8 cellular contexts compared by ENCODE assay signal in the genomic region with DNA sequence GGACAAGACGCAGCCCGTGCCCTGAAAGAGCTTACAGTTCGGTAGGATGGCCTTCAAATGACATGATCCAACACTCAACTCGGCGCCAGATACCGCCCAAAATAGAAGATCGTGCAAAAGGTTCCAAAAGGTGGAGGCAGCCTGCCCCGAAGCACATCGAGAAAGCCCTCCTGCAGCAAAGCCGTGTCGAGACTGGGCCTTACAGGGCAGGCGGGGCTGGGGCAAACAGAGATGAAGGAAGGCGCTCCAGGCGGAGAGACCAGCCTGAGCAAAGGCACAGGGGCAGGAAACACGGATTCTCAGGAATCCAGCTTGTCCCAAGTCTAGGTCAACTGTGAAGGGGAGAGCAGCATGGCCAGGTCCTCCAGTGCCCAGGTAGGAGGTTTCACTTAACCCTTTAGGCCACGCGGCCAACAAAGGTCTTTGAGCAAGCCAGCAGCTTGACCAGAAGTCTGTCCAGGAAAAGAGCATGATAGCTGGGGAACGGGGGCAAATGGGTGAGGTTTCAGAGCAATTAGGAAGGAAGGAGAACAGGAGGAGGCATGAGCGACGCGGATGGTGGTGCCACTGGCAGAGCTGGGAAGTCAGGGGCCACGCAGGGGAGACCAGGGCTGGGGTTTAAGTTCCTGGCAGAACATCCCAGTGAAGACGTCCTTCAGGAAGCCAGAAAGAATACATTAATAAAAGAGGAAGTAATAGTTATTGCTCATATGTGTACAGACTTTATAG. TPM values are rescaled to one million over a fixed set of nuclear protein-coding genes. Genes with fewer than 3 reads are reported as not detected.
DNase-seq lines count a peak whose midpoint lies in the region; ATAC-seq and TF ChIP-seq lines count a peak whose summit lies in the region.

No MANE protein-coding gene starts in this region.

- peak overlapping the region in 6 of 7 donors; percentile 94 to 100 (median 98) for H3K27ac Mint-ChIP-seq in CD4-positive, alpha-beta memory T cell
- peak overlapping the region; percentile 98 to 100 (median 100) for H3K27ac Mint-ChIP-seq in naive B cell

- peaks cover 0 to 3% of the 10 kb centered on the region in 2 donors for H3K36me3 Mint-ChIP-seq in CD4-positive, alpha-beta memory T cell
- no peaks in the 10 kb centered on the region for H3K36me3 Mint-ChIP-seq in naive B cell

- H3K9me3 Mint-ChIP-seq in CD4-positive, alpha-beta memory T cell = peaks cover 0 to 5% (median 0%) of the 10 kb centered on the region in 8 donors
- no peaks in the 10 kb centered on the region for H3K9me3 Mint-ChIP-seq in naive B cell

- CTCF ChIA-PET in CD4-positive, alpha-beta memory T cell (lab: Charles Lee; ENCODE audit: partially characterized antibody) = interaction anchor here (1.1 to 11.6 kb wide), 12 partner anchors 11 to 1054 kb away, joined by 3 to 394 read pairs (median 11); partner anchors contain the start of gene EIF1

- H3K36me3 ChIP-seq in CD4-positive, alpha-beta memory T cell (ENCODE audit: insufficient read depth, low read length) = no peaks in the 10 kb centered on the region
- H3K36me3 ChIP-seq in HUES6 (ENCODE audit: control insufficient read depth, insufficient read depth, low read length) = no peaks in the 10 kb centered on the region
- no peaks in the 10 kb centered on the region for H3K36me3 ChIP-seq in ascending aorta

- peaks cover 22% of the 10 kb centered on the region for H3K4me1 ChIP-seq in CD4-positive, alpha-beta memory T cell (ENCODE audit: insufficient read depth, low read length)
- peaks cover 12% of the 10 kb centered on the region for H3K4me1 ChIP-seq in HUES6 (ENCODE audit: control insufficient read depth, insufficient read depth, low read length)
- peaks cover 0 to 14% of the 10 kb centered on the region in 2 donors for H3K4me1 ChIP-seq in ascending aorta

- peak overlapping the region in 1 of 2 donors; percentile 69 for H3K4me3 ChIP-seq in CD4-positive, alpha-beta memory T cell (ENCODE audit: low read length in 2 of 2)
- H3K4me3 ChIP-seq in HUES6 (ENCODE audit: low read depth, low read length) (peak overlapping the region; percentile 64), ascending aorta (peak overlapping the region in 1 of 2 donors; percentile 72)

- H3K9ac ChIP-seq in HUES6 (ENCODE audit: low read length) = peak overlapping the region; percentile 11

- peak overlapping the region; percentile 96 for H3K27ac ChIP-seq in CD4-positive, alpha-beta memory T cell (ENCODE audit: low read depth, low read length)
- H3K27ac ChIP-seq in HUES6 (ENCODE audit: low read depth, low read length) (no peak overlapping the region), angular gyrus (ENCODE audit: low read depth, low read length) (peak overlapping the region; percentile 77), ascending aorta (peak overlapping the region in 1 of 2 donors; percentile 85)

- POLR2A ChIA-PET in CD4-positive, alpha-beta memory T cell (lab: Charles Lee; ENCODE audit: partially characterized antibody) = interaction anchor here (1.0 to 9.4 kb wide), 6 partner anchors 11 to 359 kb away, joined by 3 to 285 read pairs (median 4); partner anchors contain the start of genes EIF1 and KRTAP16-1

- H3K9me3 ChIP-seq in CD4-positive, alpha-beta memory T cell (ENCODE audit: control insufficient read depth in 1 of 2, low read length in 2 of 2) = no peaks in the 10 kb centered on the region
- H3K9me3 ChIP-seq in HUES6 (ENCODE audit: control insufficient read depth, insufficient read depth, low read depth, low read length) = no peaks in the 10 kb centered on the region
- no peaks in the 10 kb centered on the region for H3K9me3 ChIP-seq in ascending aorta

- H3K4me3 Mint-ChIP-seq in CD4-positive, alpha-beta memory T cell = peak overlapping the region in 6 of 8 donors; percentile 82 to 97 (median 92)
- H3K4me3 Mint-ChIP-seq in naive B cell = peak overlapping the region; percentile 71 to 100 (median 94)

- no peaks in the 10 kb centered on the region for H3K27me3 Mint-ChIP-seq in CD4-positive, alpha-beta memory T cell
- H3K27me3 Mint-ChIP-seq in naive B cell = no peaks in the 10 kb centered on the region

- TF ChIP-seq CTCF in ascending aorta (IDR thresholded peaks at IDR 0.05) = no peak

- H3K4me1 Mint-ChIP-seq in CD4-positive, alpha-beta memory T cell = peaks cover 13 to 35% (median 22%) of the 10 kb centered on the region in 4 donors
- peaks cover 30 to 47% (median 46%) of the 10 kb centered on the region in 3 donors for H3K4me1 Mint-ChIP-seq in naive B cell

- ATAC-seq in naive B cell (ENCODE audit: low read depth in 2 of 2) = no peak
- no peak for ATAC-seq in HG02981 (IDR thresholded peaks at IDR 0.05; ENCODE audit: unreplicated experiment)
- ATAC-seq in HG03521 (IDR thresholded peaks at IDR 0.05; ENCODE audit: unreplicated experiment) = no peak
- ATAC-seq in GM21526 (IDR thresholded peaks at IDR 0.05; ENCODE audit: low FRiP score, unreplicated experiment) = no peak

- no peaks in the 10 kb centered on the region for H3K27me3 ChIP-seq in CD4-positive, alpha-beta memory T cell (ENCODE audit: insufficient read depth, low read length)
- H3K27me3 ChIP-seq in HUES6 (ENCODE audit: control insufficient read depth, insufficient read depth, low read length) (peaks cover 7% of the 10 kb centered on the region; the same call in 1 of the 2 replicates), ascending aorta (no peaks in the 10 kb centered on the region)

- no peak for DNase-seq in CD4-positive, alpha-beta memory T cell
- DNase-seq in naive B cell = no peak
- no peak for DNase-seq in ascending aorta (ENCODE audit: low spot score in 2 of 2)

- intact Hi-C loops in CD4-positive, alpha-beta memory T cell (cut with micrococcal nuclease) = loop anchor here (1.0 to 5.0 kb wide), 3 partner anchors 118 to 1045 kb away; no protein-coding TSS in a partner anchor
- intact Hi-C loops in ascending aorta (cut with DNase I) = loop anchor here (5.0 to 10.0 kb wide), 2 partner anchors 850 to 1023 kb away; partner anchors contain the start of gene SMARCE1

RNA-seq across cellular contexts. Expression of gene EIF1, which starts 21.2 kb away (rescaled TPM):
- 100 to 1,000 TPM; 776 to 839 TPM for total RNA-seq in CD4-positive, alpha-beta memory T cell
- polyA plus RNA-seq in CD4-positive, alpha-beta memory T cell = 1,000 to 10,000 TPM; 1,081 to 1,611 TPM
- polyA plus RNA-seq in naive B cell (ENCODE audit: low read depth in 6 of 6) = 1,000 to 10,000 TPM; 1,122 to 1,685 (median 1,504) TPM
- total RNA-seq in ascending aorta = 102 TPM

RNA-seq across cellular contexts. Expression of gene KRT17, which starts 43.1 kb away (rescaled TPM):
- not detected for total RNA-seq in CD4-positive, alpha-beta memory T cell
- polyA plus RNA-seq in CD4-positive, alpha-beta memory T cell = not detected
- polyA plus RNA-seq in naive B cell (ENCODE audit: low read depth in 6 of 6) = not detected
- total RNA-seq in ascending aorta = 14.8 TPM

RNA-seq across cellular contexts. Expression of gene GAST, which starts 44.7 kb away (rescaled TPM):
- total RNA-seq in CD4-positive, alpha-beta memory T cell = not detected
- polyA plus RNA-seq in CD4-positive, alpha-beta memory T cell = not detected
- polyA plus RNA-seq in naive B cell (ENCODE audit: low read depth in 6 of 6) = not detected
- not detected for total RNA-seq in ascending aorta

RNA-seq across cellular contexts. Expression of gene KRT16, which starts 54.9 kb away (rescaled TPM):
- not detected for total RNA-seq in CD4-positive, alpha-beta memory T cell
- polyA plus RNA-seq in CD4-positive, alpha-beta memory T cell = not detected
- not detected for polyA plus RNA-seq in naive B cell (ENCODE audit: low read depth in 6 of 6)
- total RNA-seq in ascending aorta = 31.9 TPM

Comparison
In these comparisons a context has a peak if more than half of its experiments do, and no peak if none do; other contexts are left out.
1. RNA of gene KRT17, which starts 43.1 kb away (total RNA-seq): 14.8 TPM in ascending aorta (single experiment); not detected in CD4-positive, alpha-beta memory T cell; every median in the first group is over 10 times any median in the second.